Comparison of ENCODE assay signal across 27 cellular contexts in genomic region chr7:88279323-88279722, GRCh38. TPM values are rescaled to one million over a fixed set of nuclear protein-coding genes. Genes with fewer than 3 reads are reported as not detected.
DNase-seq lines count a peak whose midpoint lies in the region; ATAC-seq, FAIRE-seq and TF ChIP-seq lines count a peak whose summit lies in the region.
"Had no signal": no experiment of that assay in that cellular context is flagged by ENCODE, and none has a peak within 500 bp of the region (broad histone marks: within the 10 kb centered on the region; RNA-seq: fewer than 3 reads in every experiment).

No MANE protein-coding gene starts in this region.

- peaks cover 45% of the 10 kb centered on the region for H3K4me1 Mint-ChIP-seq in CD14-positive monocyte

- H4K91ac ChIP-seq in trophoblast cell (ENCODE audit: low read depth, low read length): no peak overlapping the region

- no peak overlapping the region for H2BK120ac ChIP-seq in trophoblast cell (ENCODE audit: insufficient read depth, low read length, poor library complexity)

- no peak overlapping the region for H3K4ac ChIP-seq in trophoblast cell (ENCODE audit: low read depth, low read length)

- peaks cover 0 to 3% (median 0%) of the 10 kb centered on the region in 7 donors for H3K9me3 Mint-ChIP-seq in CD14-positive monocyte
- H3K9me3 Mint-ChIP-seq: CD4-positive, alpha-beta T cell; H9 had no signal

- H4K12ac ChIP-seq in trophoblast cell (ENCODE audit: low read depth, low read length): no peak overlapping the region

- no peak overlapping the region for H3K4me2 ChIP-seq in trophoblast cell (ENCODE audit: low read length)

- H3K14ac ChIP-seq in trophoblast cell (ENCODE audit: low read length): no peak overlapping the region

- WGBS in trophoblast cell (ENCODE audit: extremely low coverage, insufficient coverage, insufficient read length): no CpG with 5 or more reads among the region's 3 CpGs

- H2BK5ac ChIP-seq in trophoblast cell (ENCODE audit: low read depth, low read length, poor library complexity): no peak overlapping the region

- no peak overlapping the region for H3K9ac ChIP-seq in trophoblast cell (ENCODE audit: low read length)
- H3K9ac ChIP-seq: GM23248 had no signal

- no peak for FAIRE-seq in bronchial epithelial cell (lab: Jason Lieb, UNC)
- FAIRE-seq: GM18507 had no signal

- no peak overlapping the region for H3K27ac ChIP-seq in foreskin keratinocyte
- H3K27ac ChIP-seq in trophoblast cell (ENCODE audit: low read depth, low read length): no peak overlapping the region
- H3K27ac ChIP-seq: GM23248, SK-N-MC had no signal

- intact Hi-C loops in CD14-positive monocyte (cut with micrococcal nuclease): loop anchor here in 1 of 2 donors (5.0 to 10.0 kb wide), 2 partner anchors 33 to 55 kb away; partner anchors contain the start of gene SRI

- H3K4me1 ChIP-seq in foreskin keratinocyte (no peaks in the 10 kb centered on the region), trophoblast cell (ENCODE audit: control insufficient read depth in 1 of 2, insufficient read depth in 2 of 2, low read length in 2 of 2) (peaks cover 2 to 5% of the 10 kb centered on the region in 2 experiments)

- TF ChIP-seq CTCF in CD14-positive monocyte (IDR thresholded peaks at IDR 0.05) (no peak), bronchial epithelial cell (IDR thresholded peaks at IDR 0.05; ENCODE audit: insufficient read depth, low read length, severe bottlenecking) (no peak), foreskin keratinocyte (conservative IDR thresholded peaks at IDR 0.05) (no peak)

- no peak overlapping the region for H3K23ac ChIP-seq in trophoblast cell (ENCODE audit: low read length)

- H3K36me3 ChIP-seq in bronchial epithelial cell (ENCODE audit: control insufficient read depth, insufficient read depth, low read length): no peaks in the 10 kb centered on the region
- no peaks in the 10 kb centered on the region for H3K36me3 ChIP-seq in trophoblast cell (ENCODE audit: control insufficient read depth in 1 of 2, insufficient read depth in 2 of 2, low read length in 2 of 2)

- H3K27me3 ChIP-seq in bronchial epithelial cell (ENCODE audit: control insufficient read depth, insufficient read depth, low read length): no peaks in the 10 kb centered on the region
- H3K27me3 ChIP-seq in foreskin keratinocyte: no peaks in the 10 kb centered on the region
- no peaks in the 10 kb centered on the region for H3K27me3 ChIP-seq in trophoblast cell (ENCODE audit: insufficient read depth, low read length)

- H3K27ac Mint-ChIP-seq in CD14-positive monocyte: peak overlapping the region; percentile 79 to 95 (median 91)
- H3K27ac Mint-ChIP-seq: CD4-positive, alpha-beta T cell; H9; HFFc6 had no signal

- no peak overlapping the region for H2AFZ ChIP-seq in trophoblast cell (ENCODE audit: insufficient read depth, low read length, poor library complexity)
- H2AFZ ChIP-seq: GM23248 had no signal

- H3K4me3 Mint-ChIP-seq in CD14-positive monocyte: no peak overlapping the region
- H3K4me3 Mint-ChIP-seq: CD4-positive, alpha-beta T cell; H9; HFFc6 had no signal

- ATAC-seq in foreskin keratinocyte: no peak
- no peak for ATAC-seq in GM18858 (IDR thresholded peaks at IDR 0.05; ENCODE audit: unreplicated experiment)
- ATAC-seq: Panc1 had no signal

- no peak overlapping the region for H2BK12ac ChIP-seq in trophoblast cell (ENCODE audit: low read length)

- no peak overlapping the region for H4K8ac ChIP-seq in trophoblast cell (ENCODE audit: low read depth, low read length)

- H3K18ac ChIP-seq in trophoblast cell (ENCODE audit: low read length): no peak overlapping the region

- H3K79me1 ChIP-seq in trophoblast cell (ENCODE audit: low read length): peaks cover 1% of the 10 kb centered on the region

- peaks cover under 1 to 2% (median 1%) of the 10 kb centered on the region in 3 donors for H3K27me3 Mint-ChIP-seq in CD14-positive monocyte (ENCODE audit: low read depth in 3 of 3)

- no peaks in the 10 kb centered on the region for H3K79me2 ChIP-seq in trophoblast cell (ENCODE audit: control insufficient read depth, insufficient read depth, low read length, poor library complexity)

- peaks cover 41 to 42% of the 10 kb centered on the region in 2 donors for H3K36me3 Mint-ChIP-seq in CD14-positive monocyte

- no peak overlapping the region for H2AK5ac ChIP-seq in trophoblast cell (ENCODE audit: low read length)

- DNase-seq in CD14-positive monocyte (ENCODE audit: low spot score) (no peak), bronchial epithelial cell (ENCODE audit: low read depth) (peak; percentile 49), foreskin keratinocyte (peak; percentile 13 to 52), trophoblast cell (peak; percentile 47 to 85), T-helper 9 cell (no peak)
- no peak for DNase-seq in effector CD8-positive, alpha-beta T cell (lab: John Stamatoyannopoulos, UW)
- DNase-seq: CD4-positive, alpha-beta T cell; H9; HFFc6; IMR-90; KG1; MM.1S; NCI-H1417; NCI-H1694; NCI-H2029 treated with DMSO at 0.1 percent for 48 hours; NCI-H446 treated with DMSO at 0.1 percent for 48 hours; NCI-H526; SIG-M5 had no signal

- H3K9me3 ChIP-seq in trophoblast cell (ENCODE audit: insufficient read depth, low read depth, low read length): no peaks in the 10 kb centered on the region

- H3K4me3 ChIP-seq in bronchial epithelial cell (ENCODE audit: low read depth, low read length) (no peak overlapping the region), trophoblast cell (ENCODE audit: low read depth, low read length) (no peak overlapping the region)
- H3K4me3 ChIP-seq: GM23248, SK-N-MC had no signal

RNA-seq across cellular contexts. Expression of gene STEAP4, which starts 27.4 kb away (rescaled TPM):
- polyA plus RNA-seq in CD14-positive monocyte: 10 to 100 TPM; 26.2 to 40.0 TPM
- 3.5 and 3.9 TPM in 2 replicates for total RNA-seq in bronchial epithelial cell
- 0.03 and 0.04 TPM in 2 replicates for total RNA-seq in foreskin keratinocyte
- polyA plus RNA-seq in foreskin keratinocyte: 0.01 and 0.03 TPM in 2 replicates
- 0.01 TPM in 1 of 2 replicates, not detected in the other for polyA plus RNA-seq in trophoblast cell (2013)
- total RNA-seq: A172; CD4-positive, alpha-beta T cell; Daoy; G401; GM23248; H9; HFFc6; IMR-90 had no signal
- polyA plus RNA-seq: BJ, GM23248, IMR-90 had no signal

RNA-seq across cellular contexts. Expression of gene SRI, which starts 59.5 kb away (rescaled TPM):
- polyA plus RNA-seq in CD14-positive monocyte (100 to 1,000 TPM; 216 to 238 TPM), foreskin keratinocyte (211 and 231 TPM in 2 replicates)
- total RNA-seq in bronchial epithelial cell (106 and 114 TPM in 2 replicates), foreskin keratinocyte (158 and 162 TPM in 2 replicates)
- 82.4 and 82.5 TPM in 2 replicates for polyA plus RNA-seq in trophoblast cell (2013)

Comparison
In these comparisons a context has a peak if more than half of its experiments do, and no peak if none do; other contexts are left out.
1. DNase-seq: peak in bronchial epithelial cell (single experiment), foreskin keratinocyte (2 of 2) and trophoblast cell (2 of 2); none in CD14-positive monocyte (single experiment), T-helper 9 cell (single experiment) and effector CD8-positive, alpha-beta T cell (single experiment).